In the genomic region with DNA sequence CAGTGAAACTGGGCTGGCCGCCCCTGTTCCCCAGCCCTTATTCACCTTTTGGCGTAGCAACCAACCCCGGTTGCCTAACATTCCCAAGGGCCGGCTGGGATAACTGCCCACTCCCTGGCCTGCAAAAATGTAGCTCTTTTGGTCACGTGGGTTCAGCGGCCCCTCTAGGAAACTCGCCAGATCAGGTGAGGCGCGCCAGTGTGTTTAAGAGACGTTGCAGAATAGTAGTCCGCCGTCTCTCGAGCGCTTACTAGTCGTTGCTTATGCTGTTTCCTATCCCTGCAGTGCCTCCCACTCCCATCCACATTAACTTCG, we compare ENCODE assay signal across 8 cellular contexts. TPM values are rescaled to one million over a fixed set of nuclear protein-coding genes. Genes with fewer than 3 reads are reported as not detected.
DNase-seq lines count a peak whose midpoint lies in the region; ATAC-seq and TF ChIP-seq lines count a peak whose summit lies in the region.

No MANE protein-coding gene starts in this region.

- H3K4me1 ChIP-seq in A673 (ENCODE audit: insufficient read depth, low read length, poor library complexity, severe bottlenecking) (peaks cover 52% of the 10 kb centered on the region), body of pancreas (peaks cover 48% of the 10 kb centered on the region), sigmoid colon (peaks cover 0 to 28% (median 22%) of the 10 kb centered on the region in 4 donors)

- H3K9me3 Mint-ChIP-seq in T-helper 1 cell treated with Interleukin-12 subunit alpha and Interleukin-12 subunit beta and Interleukin-4 antibody, amounts not matched to agents 30 μg/mL and 1 μg/mL, for 36 hours = no peaks in the 10 kb centered on the region

- WGBS in body of pancreas, 2 donors = 0% methylated on average over 16 of the region's 16 CpGs
- 0% methylated on average over 16 of the region's 16 CpGs for WGBS in sigmoid colon, 2 donors

- no peaks in the 10 kb centered on the region for H3K27me3 ChIP-seq in A673 (replicated peaks; ENCODE audit: insufficient read depth, low read depth, low read length, poor library complexity)
- no peaks in the 10 kb centered on the region for H3K27me3 ChIP-seq in body of pancreas
- H3K27me3 ChIP-seq in sigmoid colon = no peaks in the 10 kb centered on the region

- intact Hi-C loops in A673 (cut with micrococcal nuclease; ENCODE audit: unreplicated experiment) (loop anchor here (10.0 kb wide), 1 partner anchor 374 kb away; no protein-coding TSS in a partner anchor), body of pancreas (cut with DNase I) (no loop called here), sigmoid colon (cut with DNase I) (loop anchor here (5.0 kb wide), 1 partner anchor 601 kb away; a partner anchor contains a TSS)

- H3K36me3 Mint-ChIP-seq in T-helper 1 cell treated with Interleukin-12 subunit alpha and Interleukin-12 subunit beta and Interleukin-4 antibody, amounts not matched to agents 30 μg/mL and 1 μg/mL, for 36 hours (ENCODE audit: low read depth) = peaks cover 19% of the 10 kb centered on the region

- ATAC-seq in GM19023 (IDR thresholded peaks at IDR 0.05; ENCODE audit: unreplicated experiment) (peak; percentile 4), body of pancreas (peak; percentile 10)

- H3K36me3 ChIP-seq in A673 (ENCODE audit: insufficient read depth, low read length, poor library complexity, severe bottlenecking) (peaks cover 20% of the 10 kb centered on the region), body of pancreas (replicated peaks in 1 of 2; ENCODE audit: insufficient read depth in 1 of 2, low read depth in 2 of 2) (no peaks in the 10 kb centered on the region), sigmoid colon (peaks cover 0 to 18% (median 6%) of the 10 kb centered on the region in 4 donors)

- POLR2A ChIA-PET in A673 (lab: Charles Lee; ENCODE audit: low non-redundant PET) = interaction anchor here (0.6 kb wide), 1 partner anchor 599 kb away, joined by 3 read pairs; a partner anchor contains a TSS

- peak overlapping the region; percentile 94 for H3K4me3 Mint-ChIP-seq in T-helper 1 cell treated with Interleukin-12 subunit alpha and Interleukin-12 subunit beta and Interleukin-4 antibody, amounts not matched to agents 30 μg/mL and 1 μg/mL, for 36 hours

- H3K4me1 Mint-ChIP-seq in T-helper 1 cell treated with Interleukin-12 subunit alpha and Interleukin-12 subunit beta and Interleukin-4 antibody, amounts not matched to agents 30 μg/mL and 1 μg/mL, for 36 hours (ENCODE audit: low read depth) = peaks cover 39% of the 10 kb centered on the region

- H3K9me3 ChIP-seq in A673 (ENCODE audit: low read depth, low read length, poor library complexity, severe bottlenecking) = no peaks in the 10 kb centered on the region
- no peaks in the 10 kb centered on the region for H3K9me3 ChIP-seq in body of pancreas
- H3K9me3 ChIP-seq in sigmoid colon = no peaks in the 10 kb centered on the region

- H3K27me3 Mint-ChIP-seq in T-helper 1 cell treated with Interleukin-12 subunit alpha and Interleukin-12 subunit beta and Interleukin-4 antibody, amounts not matched to agents 30 μg/mL and 1 μg/mL, for 36 hours (ENCODE audit: low read depth) = no peaks in the 10 kb centered on the region

- TF ChIP-seq EP300 in sigmoid colon (IDR thresholded peaks at IDR 0.05) = no peak

- H3K27ac ChIP-seq in A673 (ENCODE audit: low read depth, low read length, poor library complexity, severe bottlenecking) (peak overlapping the region; percentile 97), body of pancreas (peak overlapping the region; percentile 97 to 100 (median 98)), sigmoid colon (peak overlapping the region; percentile 96 to 99 (median 98))

- no peak for TF ChIP-seq CTCF in A673 (conservative IDR thresholded peaks at IDR 0.05; ENCODE audit: low read depth, low read length)
- TF ChIP-seq CTCF in body of pancreas (IDR thresholded peaks at IDR 0.05) = no peak
- no peak for TF ChIP-seq CTCF in sigmoid colon (IDR thresholded peaks at IDR 0.05)

- peak overlapping the region; percentile 91 for H3K4me3 ChIP-seq in A673 (ENCODE audit: low read depth, low read length, poor library complexity, severe bottlenecking)
- H3K4me3 ChIP-seq in body of pancreas = peak overlapping the region; percentile 65 to 82
- peak overlapping the region; percentile 72 for H3K4me3 ChIP-seq in iPS-11a (ENCODE audit: low read depth, low read length)
- peak overlapping the region; percentile 70 to 91 (median 88) for H3K4me3 ChIP-seq in sigmoid colon

- H3K27ac Mint-ChIP-seq in T-helper 1 cell treated with Interleukin-12 subunit alpha and Interleukin-12 subunit beta and Interleukin-4 antibody, amounts not matched to agents 30 μg/mL and 1 μg/mL, for 36 hours = peak overlapping the region; percentile 100

- CTCF ChIA-PET in A673 (lab: Charles Lee) = no interaction called here

- no TSS peak for BruUV-seq in A673 (replicated peaks; lab: Mats Ljungman, UMichigan)

- TF ChIP-seq POLR2A in body of pancreas (IDR thresholded peaks at IDR 0.05) = peak in 2 of 3 donors; percentile 29 to 32
- no peak for TF ChIP-seq POLR2A in sigmoid colon (IDR thresholded peaks at IDR 0.05)

- DNase-seq in A673 (ENCODE audit: low spot score) (peak; percentile 66), NCI-H1092 (lab: John Stamatoyannopoulos, UW) (peak; percentile 52), body of pancreas (peak; percentile 71 to 85 (median 78)), sigmoid colon (peak; percentile 87), GM19238 (ENCODE audit: insufficient read length, low spot score) (no peak)

RNA-seq across cellular contexts. Expression of a gene that starts 0.6 kb away (rescaled TPM):
- total RNA-seq in A673 (2021) (72.3 and 79.8 TPM in 2 replicates), body of pancreas (10 to 100 TPM; 30.4 to 72.8 TPM), sigmoid colon (10 to 100 TPM; 35.8 to 71.3 (median 41.0) TPM)
- 10 to 100 TPM; 15.0 to 18.7 (median 16.0) TPM for polyA plus RNA-seq in sigmoid colon

RNA-seq across cellular contexts. Expression of a gene that starts 1.3 kb away (rescaled TPM):
- total RNA-seq in A673 (2021) = 32.6 and 34.2 TPM in 2 replicates
- total RNA-seq in body of pancreas = 10 to 100 TPM; 23.9 to 29.7 TPM
- total RNA-seq in sigmoid colon = 10 to 100 TPM; 19.3 to 33.0 (median 21.4) TPM
- 10 to 100 TPM in 1 of 3 donors, 1 to 10 TPM in 2; 3.9 to 10.9 (median 4.8) TPM for polyA plus RNA-seq in sigmoid colon

Comparison
In these comparisons a context has a peak if more than half of its experiments do, and no peak if none do; other contexts are left out.
1. POLR2A ChIP-seq: peak in body of pancreas (2 of 3); none in sigmoid colon (0 of 2).
2. Peak in every context shown above with its lines, with median percentiles within 50 percentile points of each other: H3K27ac ChIP-seq and H3K4me3 ChIP-seq.